8 cellular contexts compared by ENCODE assay signal in the genomic region with DNA sequence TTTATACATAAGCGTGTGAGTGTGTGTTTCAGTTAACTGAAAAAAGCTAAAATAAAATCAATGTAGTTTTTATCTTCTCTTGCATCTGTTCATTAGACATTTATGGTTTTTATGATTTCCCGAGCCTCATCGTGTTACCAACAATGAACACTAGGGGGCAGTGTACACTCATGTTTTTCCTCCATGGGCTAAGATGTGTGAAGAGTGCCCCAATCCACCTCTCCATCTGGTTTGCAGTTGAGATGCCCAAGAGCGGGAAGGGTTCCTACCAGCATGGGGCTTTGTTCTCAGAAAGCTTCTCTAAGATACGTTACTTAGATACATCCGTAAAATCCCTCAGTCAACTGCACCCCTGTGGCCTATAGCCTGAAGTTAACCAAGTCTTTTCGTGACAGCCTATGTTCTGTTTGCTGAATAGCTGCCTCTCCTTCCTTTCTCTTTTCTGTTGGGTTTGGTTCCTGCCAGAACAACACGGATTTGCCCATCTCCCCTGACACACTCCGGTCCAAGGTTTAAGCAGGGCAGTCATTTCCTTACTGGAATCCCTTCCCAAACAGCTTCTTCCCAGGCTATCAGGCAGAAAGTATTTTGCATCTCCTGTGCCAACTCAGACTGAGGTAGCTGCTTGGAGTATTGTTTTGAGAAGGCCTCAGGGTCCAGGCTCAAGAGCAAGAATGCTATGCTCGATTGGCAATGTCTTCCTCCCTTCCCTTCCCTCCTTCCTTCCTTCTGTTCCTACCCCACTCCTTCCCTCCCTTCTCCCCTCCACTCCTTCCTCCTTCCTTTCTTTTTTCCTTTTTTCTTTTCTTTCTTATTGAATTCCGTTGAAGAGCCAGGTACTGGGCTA. TPM values are rescaled to one million over a fixed set of nuclear protein-coding genes. Genes with fewer than 3 reads are reported as not detected.
DNase-seq lines count a peak whose midpoint lies in the region; ATAC-seq and TF ChIP-seq lines count a peak whose summit lies in the region.

No MANE protein-coding gene starts in this region.

- no peaks in the 10 kb centered on the region for H3K9me3 ChIP-seq in body of pancreas

- TF ChIP-seq POLR2A in body of pancreas (IDR thresholded peaks at IDR 0.05) = no peak

- DNase-seq in DMS79 treated with DMSO at 0.1 percent for 48 hours (lab: John Stamatoyannopoulos, UW) (peak; percentile 1), DMS79 (lab: John Stamatoyannopoulos, UW) (no peak), HS-27A (ENCODE audit: low read depth) (peak; percentile 23), SK-N-DZ (ENCODE audit: low spot score) (peak; percentile 69), body of pancreas (peak; percentile 15 to 44 (median 22)), inferior parietal cortex (ENCODE audit: extremely low spot score) (peak; percentile 80)
- DNase-seq in stimulated activated CD4-positive, alpha-beta T cell treated with anti-CD3 and anti-CD28 coated beads, Interleukin-2, amount 100 ng/mL, for 24 hours = peak; percentile 34 to 55

- intact Hi-C loops in body of pancreas (cut with DNase I) = no loop called here

- H3K4me1 ChIP-seq in body of pancreas = no peaks in the 10 kb centered on the region

- H3K36me3 ChIP-seq in body of pancreas (replicated peaks in 1 of 2; ENCODE audit: insufficient read depth in 1 of 2, low read depth in 2 of 2) = no peaks in the 10 kb centered on the region

- H3K27ac ChIP-seq in body of pancreas = no peak overlapping the region

- TF ChIP-seq CTCF in body of pancreas (IDR thresholded peaks at IDR 0.05) = peak; percentile 29 to 88 (median 60)

- no peaks in the 10 kb centered on the region for H3K27me3 ChIP-seq in body of pancreas

- WGBS in body of pancreas, 2 donors = 54% methylated on average over 11 of the region's 11 CpGs

- no peak overlapping the region for H3K4me3 ChIP-seq in body of pancreas

- no peak for ATAC-seq in body of pancreas
- ATAC-seq in HG03159 (IDR thresholded peaks at IDR 0.05; ENCODE audit: unreplicated experiment) = no peak

RNA-seq across cellular contexts. Expression of gene ELAC2, which starts 12.9 kb away (rescaled TPM):
- 55.0 and 58.6 TPM in 2 replicates for polyA plus RNA-seq in SK-N-DZ (2014; cell fraction: cytosol; rRNA removed)
- polyA plus RNA-seq in SK-N-DZ (2014; cell fraction: nucleus; rRNA removed) = 142 and 156 TPM in 2 replicates
- 10 to 100 TPM; 31.6 to 52.1 TPM for total RNA-seq in body of pancreas
